ENCODE assay signal across 8 cellular contexts in genomic region chr7:936131-937054, GRCh38. TPM values are rescaled to one million over a fixed set of nuclear protein-coding genes. Genes with fewer than 3 reads are reported as not detected.
DNase-seq lines count a peak whose midpoint lies in the region; ATAC-seq and TF ChIP-seq lines count a peak whose summit lies in the region.

No MANE protein-coding gene starts in this region.

- ATAC-seq in CD4-positive, alpha-beta T cell (ENCODE audit: poor library complexity) = peak; percentile 41
- ATAC-seq in GM19023 (IDR thresholded peaks at IDR 0.05; ENCODE audit: unreplicated experiment) (peak; percentile 74), HG03064 (IDR thresholded peaks at IDR 0.05; ENCODE audit: low read depth, unreplicated experiment) (peak; percentile 65)

- no peaks in the 10 kb centered on the region for H3K27me3 ChIP-seq in CD4-positive, alpha-beta T cell (ENCODE audit: control insufficient read depth, insufficient read depth, low read length)
- H3K27me3 ChIP-seq in H7 (ENCODE audit: control insufficient read depth, insufficient read depth, low read length) = no peaks in the 10 kb centered on the region

- no peak overlapping the region for H3K4me3 Mint-ChIP-seq in CD4-positive, alpha-beta T cell

- H3K9me3 Mint-ChIP-seq in CD4-positive, alpha-beta T cell = no peaks in the 10 kb centered on the region

- H3K27me3 Mint-ChIP-seq in CD4-positive, alpha-beta T cell = peaks cover 5% of the 10 kb centered on the region

- no peaks in the 10 kb centered on the region for H3K36me3 Mint-ChIP-seq in CD4-positive, alpha-beta T cell (ENCODE audit: low read depth)

- POLR2A ChIA-PET in CD4-positive, alpha-beta T cell (lab: Charles Lee) = no interaction called here
- POLR2A ChIA-PET in RWPE1 (lab: Yijun Ruan, JAX; ENCODE audit: low non-redundant PET) = no interaction called here

- H3K4me3 ChIP-seq in H7 (ENCODE audit: insufficient read depth, low read depth, low read length) = no peak overlapping the region

- no peaks in the 10 kb centered on the region for H3K36me3 ChIP-seq in H7 (replicated peaks; ENCODE audit: control insufficient read depth, insufficient read depth, low read length)

- no peak overlapping the region for H3K27ac ChIP-seq in CD4-positive, alpha-beta T cell (ENCODE audit: low read depth, low read length)
- H3K27ac ChIP-seq in RWPE1 = peak overlapping the region; percentile 18

- intact Hi-C loops in CD4-positive, alpha-beta T cell (cut with DNase I, micrococcal nuclease) = no loop called here

- CTCF ChIA-PET in CD4-positive, alpha-beta T cell (lab: Charles Lee) = no interaction called here
- CTCF ChIA-PET in RWPE1 (lab: Yijun Ruan, JAX) = no interaction called here

- no peaks in the 10 kb centered on the region for H3K9me3 ChIP-seq in CD4-positive, alpha-beta T cell (ENCODE audit: control insufficient read depth, low read length)

- no peak overlapping the region for H3K27ac Mint-ChIP-seq in CD4-positive, alpha-beta T cell

- no peak for TF ChIP-seq CTCF in CD4-positive, alpha-beta T cell (IDR thresholded peaks at IDR 0.05)
- TF ChIP-seq CTCF in RWPE1 (conservative IDR thresholded peaks at IDR 0.05; ENCODE audit: low read depth) = no peak

- DNase-seq in CD4-positive, alpha-beta T cell = no peak
- DNase-seq in RWPE1 (ENCODE audit: low spot score) (peak; percentile 84), iPS-NIHi11 (ENCODE audit: low spot score) (peak; percentile 48), H7 (no peak), NCI-H187 treated with DMSO at 0.1 percent for 48 hours (lab: John Stamatoyannopoulos, UW) (no peak), KG1 (lab: John Stamatoyannopoulos, UW) (no peak)

- H3K4me1 Mint-ChIP-seq in CD4-positive, alpha-beta T cell (ENCODE audit: low read depth) = no peaks in the 10 kb centered on the region

RNA-seq across cellular contexts. Expression of gene ADAP1, which starts 18.1 kb away (rescaled TPM):
- total RNA-seq in CD4-positive, alpha-beta T cell = 1 to 10 TPM; 6.8 to 7.2 TPM
- 4.9 and 5.0 TPM in 2 replicates for total RNA-seq in H7 (2014; rRNA removed; shearing (Covaris generic))

RNA-seq across cellular contexts. Expression of gene COX19, which starts 39.0 kb away (rescaled TPM):
- 10 to 100 TPM; 47.7 to 51.8 TPM for total RNA-seq in CD4-positive, alpha-beta T cell
- total RNA-seq in H7 (2014; rRNA removed; shearing (Covaris generic)) = 8.4 and 12.9 TPM in 2 replicates

RNA-seq across cellular contexts. Expression of gene CYP2W1, which starts 46.6 kb away (rescaled TPM):
- not detected for total RNA-seq in CD4-positive, alpha-beta T cell
- not detected in 2 replicates for total RNA-seq in H7 (2014; rRNA removed; shearing (Covaris generic))

Comparison
In these comparisons a context has a peak if more than half of its experiments do, and no peak if none do; other contexts are left out.
1. DNase-seq: peak in RWPE1 (single experiment) and iPS-NIHi11 (single experiment); none in CD4-positive, alpha-beta T cell (0 of 10), H7 (single experiment), NCI-H187 treated with DMSO at 0.1 percent for 48 hours (single experiment) and KG1 (single experiment).
2. Peak in every context shown above with its lines, with median percentiles within 50 percentile points of each other: ATAC-seq.